18 cellular contexts compared by ENCODE assay signal in genomic region chr6:658244-658643, GRCh38. TPM values are rescaled to one million over a fixed set of nuclear protein-coding genes. Genes with fewer than 3 reads are reported as not detected.
DNase-seq lines count a peak whose midpoint lies in the region; ATAC-seq and TF ChIP-seq lines count a peak whose summit lies in the region.
"Had no signal": no experiment of that assay in that cellular context is flagged by ENCODE, and none has a peak within 500 bp of the region (broad histone marks: within the 10 kb centered on the region; RNA-seq: fewer than 3 reads in every experiment).

No MANE protein-coding gene starts in this region.

- no peak overlapping the region for H3K56ac ChIP-seq in IMR-90 (ENCODE audit: extremely low read depth, insufficient read depth, low read length)

- intact Hi-C loops in IMR-90 (cut with micrococcal nuclease) (no loop called here), head of caudate nucleus (cut with DNase I) (no loop called here), sigmoid colon (cut with DNase I) (no loop called here)
- intact Hi-C loops in activated CD4-positive, alpha-beta memory T cell treated with anti-CD3 and anti-CD28 coated beads for 36 hours (cut with micrococcal nuclease) = no loop called here

- H4K5ac ChIP-seq in IMR-90 (ENCODE audit: low read depth, low read length) = no peak overlapping the region

- H3K4me3 ChIP-seq in IMR-90 (ENCODE audit: insufficient read depth, low read depth, low read length) = no peak overlapping the region
- no peak overlapping the region for H3K4me3 ChIP-seq in sigmoid colon
- H3K4me3 ChIP-seq: adrenal gland, dorsolateral prefrontal cortex, HAP-1, transverse colon had no signal

- no peak overlapping the region for H4K8ac ChIP-seq in IMR-90 (ENCODE audit: low read depth in 2 of 2, low read length in 2 of 2)

- no peak overlapping the region for H3K18ac ChIP-seq in IMR-90 (ENCODE audit: low read depth, low read length)

- peaks cover 5% of the 10 kb centered on the region for H3K36me3 Mint-ChIP-seq in chondrocyte (ENCODE audit: low read depth)
- H3K36me3 Mint-ChIP-seq in activated CD4-positive, alpha-beta memory T cell treated with anti-CD3 and anti-CD28 coated beads for 36 hours = peaks cover 24% of the 10 kb centered on the region

- H4K91ac ChIP-seq in IMR-90 (ENCODE audit: insufficient read depth, low read depth, low read length) = no peak overlapping the region

- DNase-seq in AG08395 (ENCODE audit: low spot score) (peak; percentile 47), IMR-90 (peak; percentile 88), chondrocyte (ENCODE audit: low spot score) (no peak), iris pigment epithelial cell (ENCODE audit: low read depth) (peak; percentile 78), DMS79 (lab: John Stamatoyannopoulos, UW) (no peak), head of caudate nucleus (no peak), sigmoid colon (no peak)
- DNase-seq in activated CD4-positive, alpha-beta memory T cell treated with anti-CD3 and anti-CD28 coated beads for 36 hours = no peak
- DNase-seq: activated CD4-positive, alpha-beta T cell treated with anti-CD3 and anti-CD28 coated beads, Interleukin-2, amount 50 U/mL, for 1 hour; adrenal gland; dorsolateral prefrontal cortex; NCI-H2029; NCI-H82; stimulated activated CD4-positive, alpha-beta T cell treated with anti-CD3 and anti-CD28 coated beads, Interleukin-4, amount 100 ng/mL, for 4 hours; T-helper 9 cell; transverse colon had no signal

- H2AK5ac ChIP-seq in IMR-90 (ENCODE audit: low read depth, low read length) = no peak overlapping the region

- H3K27me3 ChIP-seq in IMR-90 (ENCODE audit: control insufficient read depth, insufficient read depth, low read length) (no peaks in the 10 kb centered on the region), sigmoid colon (no peaks in the 10 kb centered on the region)
- H3K27me3 ChIP-seq: adrenal gland, dorsolateral prefrontal cortex, transverse colon had no signal

- no peaks in the 10 kb centered on the region for H3K9me1 ChIP-seq in IMR-90 (ENCODE audit: insufficient read depth, low read length)

- peak overlapping the region; percentile 96 for H3K27ac Mint-ChIP-seq in chondrocyte (ENCODE audit: unreplicated experiment)
- H3K27ac Mint-ChIP-seq in activated CD4-positive, alpha-beta memory T cell treated with anti-CD3 and anti-CD28 coated beads for 36 hours = no peak overlapping the region
- H3K27ac Mint-ChIP-seq: B cell had no signal

- no peak for TF ChIP-seq POLR2A in IMR-90 (IDR thresholded peaks at IDR 0.05; ENCODE audit: low read depth, low read length)
- no peak for TF ChIP-seq POLR2A in sigmoid colon (IDR thresholded peaks at IDR 0.05)

- in situ Hi-C loops in IMR-90 (cut with MboI; ENCODE audit: low sequenced_read_pairs) = no loop called here

- POLR2A ChIA-PET in IMR-90 (lab: Charles Lee; ENCODE audit: unreplicated experiment) = no interaction called here
- POLR2A ChIA-PET in activated CD4-positive, alpha-beta memory T cell treated with anti-CD3 and anti-CD28 coated beads for 36 hours (lab: Charles Lee) = no interaction called here

- no TSS peak for BruUV-seq in IMR-90 (replicated peaks; lab: Mats Ljungman, UMichigan)

- no peak overlapping the region for H3K4ac ChIP-seq in IMR-90 (ENCODE audit: low read depth, low read length)

- CTCF ChIA-PET in IMR-90 (lab: Yijun Ruan, JAX) = no interaction called here
- CTCF ChIA-PET in activated CD4-positive, alpha-beta memory T cell treated with anti-CD3 and anti-CD28 coated beads for 36 hours (lab: Charles Lee) = no interaction called here

- H2BK15ac ChIP-seq in IMR-90 (ENCODE audit: low read depth, low read length) = no peak overlapping the region

- H2BK5ac ChIP-seq in IMR-90 (ENCODE audit: low read depth, low read length, poor library complexity, severe bottlenecking) = peak overlapping the region; percentile 35

- H3K9ac ChIP-seq in IMR-90 (ENCODE audit: low read depth, low read length) = no peak overlapping the region

- no peak overlapping the region for H2BK20ac ChIP-seq in IMR-90 (ENCODE audit: low read depth, low read length)

- H4K20me1 ChIP-seq in IMR-90 (ENCODE audit: insufficient read depth, low read length) = peaks cover 16% of the 10 kb centered on the region; the same call in 1 of the 2 replicates

- H3K4me2 ChIP-seq in IMR-90 (ENCODE audit: low read depth, low read length) = no peak overlapping the region

- no peak for TF ChIP-seq CTCF in IMR-90 (conservative IDR thresholded peaks at IDR 0.05; ENCODE audit: low read depth, low read length)
- TF ChIP-seq CTCF in chondrocyte (IDR thresholded peaks at IDR 0.05) = no peak
- no peak for TF ChIP-seq CTCF in sigmoid colon (IDR thresholded peaks at IDR 0.05)

- no peak for TF ChIP-seq RAD21 in IMR-90 (IDR thresholded peaks at IDR 0.05; ENCODE audit: low read length)

- ATAC-seq in IMR-90 (ENCODE audit: low read depth) = peak; percentile 80

- no peak overlapping the region for H3K23ac ChIP-seq in IMR-90 (ENCODE audit: low read depth, low read length)

- H3K79me1 ChIP-seq in IMR-90 (ENCODE audit: low read depth in 1 of 2, low read length in 2 of 2) = peaks cover 22 to 54% of the 10 kb centered on the region in 2 experiments

- dilution Hi-C loops in IMR-90 (cut with HindIII; ENCODE audit: low sequenced_read_pairs, unreplicated experiment) = no loop called here

- H2AK9ac ChIP-seq in IMR-90 (replicated peaks; ENCODE audit: low read depth, low read length, poor library complexity) = no peak overlapping the region

- H2AFZ ChIP-seq in IMR-90 (replicated peaks; ENCODE audit: low read length, poor library complexity) = no peak overlapping the region

- peaks cover 3% of the 10 kb centered on the region for H3K4me1 ChIP-seq in IMR-90 (ENCODE audit: control insufficient read depth, insufficient read depth, low read length)
- H3K4me1 ChIP-seq in sigmoid colon = peaks cover 0 to 17% (median 10%) of the 10 kb centered on the region in 4 donors
- H3K4me1 ChIP-seq: adrenal gland had no signal

- no peak overlapping the region for H2BK120ac ChIP-seq in IMR-90 (ENCODE audit: low read depth, low read length)

- peaks cover 7% of the 10 kb centered on the region; the same call in 1 of the 2 replicates for H3K36me3 ChIP-seq in IMR-90 (ENCODE audit: control insufficient read depth, insufficient read depth, low read length)
- peaks cover 0 to 10% (median 4%) of the 10 kb centered on the region in 4 donors for H3K36me3 ChIP-seq in sigmoid colon
- H3K36me3 ChIP-seq: adrenal gland, transverse colon had no signal

- H3K4me1 Mint-ChIP-seq in chondrocyte (ENCODE audit: low read depth) = peaks cover 82% of the 10 kb centered on the region
- peaks cover 58% of the 10 kb centered on the region for H3K4me1 Mint-ChIP-seq in activated CD4-positive, alpha-beta memory T cell treated with anti-CD3 and anti-CD28 coated beads for 36 hours (ENCODE audit: low read depth)

- TF ChIP-seq EP300 in sigmoid colon (IDR thresholded peaks at IDR 0.05) = no peak

- no CpG with 5 or more reads among the region's 2 CpGs for WGBS in IMR-90 (ENCODE audit: extremely low coverage in 2 of 2, insufficient read length in 1 of 2), 2 experiments
- 59 to 83% methylated on average over 2 of the region's 2 CpGs for WGBS in sigmoid colon, 2 donors

- no peaks in the 10 kb centered on the region for H3K27me3 Mint-ChIP-seq in chondrocyte (ENCODE audit: low read depth)
- no peaks in the 10 kb centered on the region for H3K27me3 Mint-ChIP-seq in activated CD4-positive, alpha-beta memory T cell treated with anti-CD3 and anti-CD28 coated beads for 36 hours
- H3K27me3 Mint-ChIP-seq: B cell had no signal

- H3K27ac ChIP-seq in IMR-90 (ENCODE audit: insufficient read depth, low read length) (no peak overlapping the region), sigmoid colon (no peak overlapping the region)
- H3K27ac ChIP-seq: adrenal gland, dorsolateral prefrontal cortex, transverse colon had no signal

- H3K4me3 Mint-ChIP-seq in chondrocyte (ENCODE audit: unreplicated experiment) = peak overlapping the region; percentile 19
- no peak overlapping the region for H3K4me3 Mint-ChIP-seq in activated CD4-positive, alpha-beta memory T cell treated with anti-CD3 and anti-CD28 coated beads for 36 hours
- H3K4me3 Mint-ChIP-seq: B cell had no signal

- H3K9me3 ChIP-seq in IMR-90 (ENCODE audit: control insufficient read depth, insufficient read depth, low read length) (no peaks in the 10 kb centered on the region), sigmoid colon (peaks cover 0 to 5% (median 0%) of the 10 kb centered on the region in 4 donors)
- H3K9me3 ChIP-seq: adrenal gland, HAP-1, transverse colon had no signal

- H3K9me3 Mint-ChIP-seq in chondrocyte (ENCODE audit: low read depth) = peaks cover 4% of the 10 kb centered on the region
- H3K9me3 Mint-ChIP-seq in activated CD4-positive, alpha-beta memory T cell treated with anti-CD3 and anti-CD28 coated beads for 36 hours = peaks cover 4% of the 10 kb centered on the region

- no peak overlapping the region for H3K14ac ChIP-seq in IMR-90 (replicated peaks; ENCODE audit: low read depth, low read length)

TF ChIP-seq in IMR-90, 13 proteins besides CTCF, POLR2A, EP300 and RAD21 (continues in another document):
- TF ChIP-seq ELK1 (IDR thresholded peaks at IDR 0.05; ENCODE audit: borderline replicate concordance, low read depth, low read length) = no peak
- TF ChIP-seq BHLHE40 (IDR thresholded peaks at IDR 0.05; ENCODE audit: low read depth, low read length) = no peak

RNA-seq across cellular contexts. Expression of gene HUS1B, which starts 1.3 kb away (rescaled TPM):
- total RNA-seq in IMR-90 (2012; rRNA removed) = 0.36 and 0.56 TPM in 2 replicates
- polyA plus RNA-seq in IMR-90 (2012; rRNA removed) = 0.39 and 0.59 TPM in 2 replicates
- polyA plus RNA-seq in IMR-90 (2012; cell fraction: cytosol; rRNA removed) = 0.29 and 0.60 TPM in 2 replicates
- polyA plus RNA-seq in IMR-90 (2012; cell fraction: nucleus; rRNA removed; ENCODE audit: low replicate concordance) = 0.79 and 1.5 TPM in 2 replicates
- 0.70 to 0.97 TPM (median 0.79 TPM) in 3 replicates for total RNA-seq in chondrocyte
- 1 to 10 TPM; 1.1 to 1.5 TPM for total RNA-seq in activated CD4-positive, alpha-beta memory T cell treated with anti-CD3 and anti-CD28 coated beads for 36 hours
- 1 to 10 TPM in 2 of 4 donors, under 1 TPM in 2; 0.68 to 3.6 (median 1.2) TPM for total RNA-seq in sigmoid colon
- under 1 TPM in 1 of 3 donors, not detected in 2; 0.36 TPM for polyA plus RNA-seq in sigmoid colon

RNA-seq across cellular contexts. Expression of gene EXOC2, which starts 34.7 kb away (rescaled TPM):
- total RNA-seq in IMR-90 (2012; rRNA removed) (37.3 and 39.4 TPM in 2 replicates), chondrocyte (27.5 to 32.3 TPM (median 28.0 TPM) in 3 replicates), sigmoid colon (10 to 100 TPM; 15.3 to 23.2 (median 19.1) TPM)
- polyA plus RNA-seq in IMR-90 (2012; rRNA removed) (12.8 and 13.1 TPM in 2 replicates), sigmoid colon (1 to 10 TPM; 5.4 to 9.5 (median 7.4) TPM)
- polyA plus RNA-seq in IMR-90 (2012; cell fraction: cytosol; rRNA removed) = 5.9 and 6.1 TPM in 2 replicates
- polyA plus RNA-seq in IMR-90 (2012; cell fraction: nucleus; rRNA removed; ENCODE audit: low replicate concordance) = 6.9 and 14.1 TPM in 2 replicates
- total RNA-seq in activated CD4-positive, alpha-beta memory T cell treated with anti-CD3 and anti-CD28 coated beads for 36 hours = 10 to 100 TPM; 40.5 to 42.3 TPM

Comparison
In these comparisons a context has a peak if more than half of its experiments do, and no peak if none do; other contexts are left out.
1. DNase-seq: peak in AG08395 (single experiment), IMR-90 (single experiment) and iris pigment epithelial cell (single experiment); none in chondrocyte (single experiment), DMS79 (single experiment), head of caudate nucleus (0 of 42), activated CD4-positive, alpha-beta memory T cell treated with anti-CD3 and anti-CD28 coated beads for 36 hours (single experiment) and sigmoid colon (single experiment).